ENCODE assay signal across 1 cellular context in genomic region chr3:183912895-183913579, GRCh38.
TF ChIP-seq lines count a peak whose summit lies in the region.

No MANE protein-coding gene starts in this region.

TF ChIP-seq in HepG2, 621 proteins besides CTCF, POLR2A, EP300 and RAD21 (continued from another document and continues in another):
- TF ChIP-seq DMTF1 (CRISPR knock-in tag; IDR thresholded peaks at IDR 0.05) (no peak), HNF1A (IDR thresholded peaks at IDR 0.05; ENCODE audit: low read depth) (no peak), HNF1A (CRISPR knock-in tag; IDR thresholded peaks at IDR 0.05; ENCODE audit: borderline replicate concordance) (no peak), KAT8 (CRISPR knock-in tag; IDR thresholded peaks at IDR 0.05) (no peak), ZNF20 (CRISPR knock-in tag; IDR thresholded peaks at IDR 0.05) (no peak), ZNF616 (CRISPR knock-in tag; IDR thresholded peaks at IDR 0.05; ENCODE audit: low read depth) (no peak), ZNF547 (CRISPR knock-in tag; IDR thresholded peaks at IDR 0.05) (no peak), EED (CRISPR knock-in tag; IDR thresholded peaks at IDR 0.05) (no peak), ZFP36 (IDR thresholded peaks at IDR 0.05; ENCODE audit: borderline replicate concordance, low read depth, low read length, partially characterized antibody) (no peak), THYN1 (CRISPR knock-in tag; IDR thresholded peaks at IDR 0.05; ENCODE audit: borderline replicate concordance, low read depth) (no peak), ZFP90 (CRISPR knock-in tag; IDR thresholded peaks at IDR 0.05; ENCODE audit: borderline replicate concordance) (0 out of 2 replicates have a peak, but pooled peaks have one; percentile 75), ZBTB38 (CRISPR knock-in tag; IDR thresholded peaks at IDR 0.05) (no peak), REXO4 (CRISPR knock-in tag; IDR thresholded peaks at IDR 0.05; ENCODE audit: borderline replicate concordance) (no peak), ZNF687 (CRISPR knock-in tag; IDR thresholded peaks at IDR 0.05) (no peak; the same call in 1 of the 2 replicates), ZNF816 (CRISPR knock-in tag; IDR thresholded peaks at IDR 0.05; ENCODE audit: borderline replicate concordance) (no peak), DR1 (CRISPR knock-in tag; IDR thresholded peaks at IDR 0.05) (no peak), ZBTB42 (CRISPR knock-in tag; IDR thresholded peaks at IDR 0.05) (no peak), SAP130 (CRISPR knock-in tag; IDR thresholded peaks at IDR 0.05; ENCODE audit: low read depth) (peak; percentile 38; the same call in 1 of the 2 replicates), HOXD1 (CRISPR knock-in tag; IDR thresholded peaks at IDR 0.05) (no peak), ZNF549 (CRISPR knock-in tag; IDR thresholded peaks at IDR 0.05) (no peak), FUBP1 (CRISPR knock-in tag; IDR thresholded peaks at IDR 0.05; ENCODE audit: borderline replicate concordance) (no peak), NR2F6 (IDR thresholded peaks at IDR 0.05) (no peak), NR2F6 (CRISPR knock-in tag; IDR thresholded peaks at IDR 0.05) (peak; percentile 33; the same call in 1 of the 2 replicates), ZFP62 (CRISPR knock-in tag; IDR thresholded peaks at IDR 0.05) (no peak), RBFOX2 (IDR thresholded peaks at IDR 0.05; ENCODE audit: low read depth, low read length) (no peak), SP4 (CRISPR knock-in tag; IDR thresholded peaks at IDR 0.05) (0 out of 2 replicates have a peak, but pooled peaks have one; percentile 34), ZNF296 (CRISPR knock-in tag; conservative IDR thresholded peaks at IDR 0.05) (no peak), ARNTL (CRISPR knock-in tag; IDR thresholded peaks at IDR 0.05) (peak; percentile 50; the same call in 1 of the 2 replicates), SPEN (CRISPR knock-in tag; IDR thresholded peaks at IDR 0.05; ENCODE audit: low read depth) (no peak), MAFK (conservative IDR thresholded peaks at IDR 0.05 in 1 of 2, IDR thresholded peaks at IDR 0.05 in 1 of 2; ENCODE audit: low read length in 2 of 2) (no peak), SMAD1 (CRISPR knock-in tag; IDR thresholded peaks at IDR 0.05; ENCODE audit: borderline replicate concordance, low read depth) (no peak), TIGD3 (CRISPR knock-in tag; IDR thresholded peaks at IDR 0.05; ENCODE audit: borderline replicate concordance) (no peak), HNRNPL (IDR thresholded peaks at IDR 0.05; ENCODE audit: low read depth, low read length) (no peak), RARA (CRISPR knock-in tag; IDR thresholded peaks at IDR 0.05) (peak; percentile 73), ZNF761 (CRISPR knock-in tag; conservative IDR thresholded peaks at IDR 0.05) (no peak), EZH2 (conservative IDR thresholded peaks at IDR 0.05; ENCODE audit: low read depth, low read length) (no peak), GPBP1L1 (CRISPR knock-in tag; IDR thresholded peaks at IDR 0.05) (no peak), MTA3 (CRISPR knock-in tag; IDR thresholded peaks at IDR 0.05) (no peak), IKZF4 (CRISPR knock-in tag; IDR thresholded peaks at IDR 0.05; ENCODE audit: borderline replicate concordance, low read depth, not compliant biosample characterization) (no peak), ZBTB10 (CRISPR knock-in tag; IDR thresholded peaks at IDR 0.05; ENCODE audit: borderline replicate concordance) (no peak)
